2 cellular contexts compared by ENCODE assay signal in genomic region chr7:149003560-149004305, GRCh38.
TF ChIP-seq lines count a peak whose summit lies in the region.

No MANE protein-coding gene starts in this region.

TF ChIP-seq in IMR-90, 13 proteins besides CTCF, POLR2A, EP300 and RAD21:
- TF ChIP-seq BHLHE40 (IDR thresholded peaks at IDR 0.05; ENCODE audit: low read depth, low read length), result no peak
- no peak for TF ChIP-seq MAFK (IDR thresholded peaks at IDR 0.05; ENCODE audit: low read depth, low read length)
- TF ChIP-seq NFE2L2 (IDR thresholded peaks at IDR 0.05; ENCODE audit: low read depth, low read length), result no peak
- no peak for TF ChIP-seq MAZ (IDR thresholded peaks at IDR 0.05; ENCODE audit: borderline replicate concordance, low read depth, low read length)
- TF ChIP-seq, protein P1, sequence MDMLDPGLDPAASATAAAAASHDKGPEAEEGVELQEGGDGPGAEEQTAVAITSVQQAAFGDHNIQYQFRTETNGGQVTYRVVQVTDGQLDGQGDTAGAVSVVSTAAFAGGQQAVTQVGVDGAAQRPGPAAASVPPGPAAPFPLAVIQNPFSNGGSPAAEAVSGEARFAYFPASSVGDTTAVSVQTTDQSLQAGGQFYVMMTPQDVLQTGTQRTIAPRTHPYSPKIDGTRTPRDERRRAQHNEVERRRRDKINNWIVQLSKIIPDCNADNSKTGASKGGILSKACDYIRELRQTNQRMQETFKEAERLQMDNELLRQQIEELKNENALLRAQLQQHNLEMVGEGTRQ (IDR thresholded peaks at IDR 0.05; ENCODE audit: low read depth, low read length), result no peak
- no peak for TF ChIP-seq MXI1 (IDR thresholded peaks at IDR 0.05; ENCODE audit: borderline replicate concordance, low read depth, low read length)
- no peak for TF ChIP-seq RCOR1 (IDR thresholded peaks at IDR 0.05; ENCODE audit: insufficient replicate concordance, low read length)
- no peak for TF ChIP-seq SMC3 (IDR thresholded peaks at IDR 0.05; ENCODE audit: low read depth, low read length)
- no peak for TF ChIP-seq FOS (IDR thresholded peaks at IDR 0.05; ENCODE audit: low read depth, low read length)
- TF ChIP-seq, protein P2, sequence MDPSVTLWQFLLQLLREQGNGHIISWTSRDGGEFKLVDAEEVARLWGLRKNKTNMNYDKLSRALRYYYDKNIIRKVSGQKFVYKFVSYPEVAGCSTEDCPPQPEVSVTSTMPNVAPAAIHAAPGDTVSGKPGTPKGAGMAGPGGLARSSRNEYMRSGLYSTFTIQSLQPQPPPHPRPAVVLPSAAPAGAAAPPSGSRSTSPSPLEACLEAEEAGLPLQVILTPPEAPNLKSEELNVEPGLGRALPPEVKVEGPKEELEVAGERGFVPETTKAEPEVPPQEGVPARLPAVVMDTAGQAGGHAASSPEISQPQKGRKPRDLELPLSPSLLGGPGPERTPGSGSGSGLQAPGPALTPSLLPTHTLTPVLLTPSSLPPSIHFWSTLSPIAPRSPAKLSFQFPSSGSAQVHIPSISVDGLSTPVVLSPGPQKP (IDR thresholded peaks at IDR 0.05; ENCODE audit: borderline replicate concordance, low read depth, low read length), result no peak
- TF ChIP-seq CEBPB (IDR thresholded peaks at IDR 0.05; ENCODE audit: low read depth, low read length), result no peak
- no peak for TF ChIP-seq CHD1 (IDR thresholded peaks at IDR 0.05; ENCODE audit: low read depth, low read length)
- no peak for TF ChIP-seq RFX5 (IDR thresholded peaks at IDR 0.05; ENCODE audit: low read depth, low read length)

TF ChIP-seq in K562, 482 proteins besides CTCF, POLR2A, EP300 and RAD21:
- TF ChIP-seq POLR2G (IDR thresholded peaks at IDR 0.05; ENCODE audit: low read depth, low read length) (0 out of 2 replicates have a peak, but pooled peaks have one; percentile 24), TSC22D4 (tag; IDR thresholded peaks at IDR 0.05) (no peak), TEAD1 (CRISPR knock-in tag; IDR thresholded peaks at IDR 0.05) (no peak), ATF7 (IDR thresholded peaks at IDR 0.05) (no peak), ZNF24 (IDR thresholded peaks at IDR 0.05) (no peak), SREBF1 (IDR thresholded peaks at IDR 0.05; ENCODE audit: borderline replicate concordance, low read depth, low read length) (no peak), ZNF75A (CRISPR knock-in tag; IDR thresholded peaks at IDR 0.05) (no peak), SPI1 (IDR thresholded peaks at IDR 0.05; ENCODE audit: borderline replicate concordance, low read depth, low read length) (no peak), ZNF41 (CRISPR knock-in tag; conservative IDR thresholded peaks at IDR 0.05) (no peak), TRIM28 (IDR thresholded peaks at IDR 0.05) (no peak), CBFB (CRISPR knock-in tag; IDR thresholded peaks at IDR 0.05) (no peak), ZNF586 (CRISPR knock-in tag; conservative IDR thresholded peaks at IDR 0.05) (no peak)
- TF ChIP-seq, protein P3, sequence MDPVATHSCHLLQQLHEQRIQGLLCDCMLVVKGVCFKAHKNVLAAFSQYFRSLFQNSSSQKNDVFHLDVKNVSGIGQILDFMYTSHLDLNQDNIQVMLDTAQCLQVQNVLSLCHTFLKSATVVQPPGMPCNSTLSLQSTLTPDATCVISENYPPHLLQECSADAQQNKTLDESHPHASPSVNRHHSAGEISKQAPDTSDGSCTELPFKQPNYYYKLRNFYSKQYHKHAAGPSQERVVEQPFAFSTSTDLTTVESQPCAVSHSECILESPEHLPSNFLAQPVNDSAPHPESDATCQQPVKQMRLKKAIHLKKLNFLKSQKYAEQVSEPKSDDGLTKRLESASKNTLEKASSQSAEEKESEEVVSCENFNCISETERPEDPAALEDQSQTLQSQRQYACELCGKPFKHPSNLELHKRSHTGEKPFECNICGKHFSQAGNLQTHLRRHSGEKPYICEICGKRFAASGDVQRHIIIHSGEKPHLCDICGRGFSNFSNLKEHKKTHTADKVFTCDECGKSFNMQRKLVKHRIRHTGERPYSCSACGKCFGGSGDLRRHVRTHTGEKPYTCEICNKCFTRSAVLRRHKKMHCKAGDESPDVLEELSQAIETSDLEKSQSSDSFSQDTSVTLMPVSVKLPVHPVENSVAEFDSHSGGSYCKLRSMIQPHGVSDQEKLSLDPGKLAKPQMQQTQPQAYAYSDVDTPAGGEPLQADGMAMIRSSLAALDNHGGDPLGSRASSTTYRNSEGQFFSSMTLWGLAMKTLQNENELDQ (CRISPR knock-in tag; IDR thresholded peaks at IDR 0.05; ENCODE audit: borderline replicate concordance), result no peak
- TF ChIP-seq, protein P4, sequence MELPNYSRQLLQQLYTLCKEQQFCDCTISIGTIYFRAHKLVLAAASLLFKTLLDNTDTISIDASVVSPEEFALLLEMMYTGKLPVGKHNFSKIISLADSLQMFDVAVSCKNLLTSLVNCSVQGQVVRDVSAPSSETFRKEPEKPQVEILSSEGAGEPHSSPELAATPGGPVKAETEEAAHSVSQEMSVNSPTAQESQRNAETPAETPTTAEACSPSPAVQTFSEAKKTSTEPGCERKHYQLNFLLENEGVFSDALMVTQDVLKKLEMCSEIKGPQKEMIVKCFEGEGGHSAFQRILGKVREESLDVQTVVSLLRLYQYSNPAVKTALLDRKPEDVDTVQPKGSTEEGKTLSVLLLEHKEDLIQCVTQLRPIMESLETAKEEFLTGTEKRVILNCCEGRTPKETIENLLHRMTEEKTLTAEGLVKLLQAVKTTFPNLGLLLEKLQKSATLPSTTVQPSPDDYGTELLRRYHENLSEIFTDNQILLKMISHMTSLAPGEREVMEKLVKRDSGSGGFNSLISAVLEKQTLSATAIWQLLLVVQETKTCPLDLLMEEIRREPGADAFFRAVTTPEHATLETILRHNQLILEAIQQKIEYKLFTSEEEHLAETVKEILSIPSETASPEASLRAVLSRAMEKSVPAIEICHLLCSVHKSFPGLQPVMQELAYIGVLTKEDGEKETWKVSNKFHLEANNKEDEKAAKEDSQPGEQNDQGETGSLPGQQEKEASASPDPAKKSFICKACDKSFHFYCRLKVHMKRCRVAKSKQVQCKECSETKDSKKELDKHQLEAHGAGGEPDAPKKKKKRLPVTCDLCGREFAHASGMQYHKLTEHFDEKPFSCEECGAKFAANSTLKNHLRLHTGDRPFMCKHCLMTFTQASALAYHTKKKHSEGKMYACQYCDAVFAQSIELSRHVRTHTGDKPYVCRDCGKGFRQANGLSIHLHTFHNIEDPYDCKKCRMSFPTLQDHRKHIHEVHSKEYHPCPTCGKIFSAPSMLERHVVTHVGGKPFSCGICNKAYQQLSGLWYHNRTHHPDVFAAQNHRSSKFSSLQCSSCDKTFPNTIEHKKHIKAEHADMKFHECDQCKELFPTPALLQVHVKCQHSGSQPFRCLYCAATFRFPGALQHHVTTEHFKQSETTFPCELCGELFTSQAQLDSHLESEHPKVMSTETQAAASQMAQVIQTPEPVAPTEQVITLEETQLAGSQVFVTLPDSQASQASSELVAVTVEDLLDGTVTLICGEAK (IDR thresholded peaks at IDR 0.05), result no peak
- TF ChIP-seq, protein P4 (CRISPR knock-in tag; IDR thresholded peaks at IDR 0.05), result 0 out of 2 replicates have a peak, but pooled peaks have one; percentile 6
